In the genomic region with DNA sequence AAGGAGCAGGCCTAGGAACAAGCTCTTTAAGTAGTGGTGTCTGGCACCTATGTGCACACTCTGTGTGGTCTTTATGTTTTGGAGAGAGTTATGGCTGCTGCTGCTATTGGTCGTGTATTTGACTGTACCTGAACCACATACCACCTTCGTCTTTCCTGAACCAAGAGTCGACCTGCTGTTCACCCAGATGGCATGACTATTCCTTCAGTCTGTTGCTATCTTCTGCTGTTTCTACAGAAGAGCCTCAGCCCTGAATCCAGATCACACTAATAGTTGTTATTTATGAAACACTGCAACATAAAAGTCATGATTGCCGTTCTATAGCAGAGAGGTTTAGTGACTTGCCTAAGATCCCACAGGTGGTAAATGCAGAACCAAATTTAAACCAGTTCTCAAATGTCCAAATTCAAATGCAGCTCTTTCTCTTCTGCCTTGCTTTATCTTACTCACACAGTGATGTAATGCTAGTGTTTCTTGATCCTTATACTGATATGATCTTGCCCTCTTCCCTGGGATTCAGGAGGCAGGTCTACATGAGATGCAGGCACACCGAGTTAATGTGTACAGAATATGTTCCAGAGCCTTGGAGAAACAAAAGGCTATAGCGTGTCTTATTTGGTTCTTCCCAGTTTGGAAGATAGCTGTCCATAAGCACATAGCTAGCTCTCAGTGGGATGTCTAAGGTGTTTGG, we compare ENCODE assay signal across 22 cellular contexts.
DNase-seq lines count a peak whose midpoint lies in the region; ATAC-seq and TF ChIP-seq lines count a peak whose summit lies in the region.
"Had no signal": no experiment of that assay in that cellular context is flagged by ENCODE, and none has a peak within 500 bp of the region (broad histone marks: within the 10 kb centered on the region; RNA-seq: fewer than 3 reads in every experiment).

No MANE protein-coding gene starts in this region.

- H3K9me3 Mint-ChIP-seq in natural killer cell treated with Interleukin-12 subunit alpha and Interleukin-12 subunit beta and Interleukin-15 and Interleukin-18, amount 100 ng/mL, for 72 hours: peaks cover 3% of the 10 kb centered on the region
- H3K9me3 Mint-ChIP-seq in natural killer cell: no peaks in the 10 kb centered on the region
- no peaks in the 10 kb centered on the region for H3K9me3 Mint-ChIP-seq in activated T-helper 1 cell treated with anti-CD3 and anti-CD28 coated beads, Interleukin-12 subunit alpha, Interleukin-12 subunit beta, Interleukin-2, Interleukin-4 antibody, amounts not matched to agents 30 ng/mL and 10 ng/mL and 1 ng/mL, durations not matched to agents 14 hours and 24 hours and 36 hours
- H3K9me3 Mint-ChIP-seq: CD4-positive, alpha-beta T cell; dendritic cell treated with granulocyte-macrophage colony-stimulating factor and Interleukin-4, amounts not matched to agents 40 ng/mL and 50 ng/mL, for 4 days; memory B cell had no signal

- peak overlapping the region; percentile 42 for H3K27ac ChIP-seq in vagina
- H3K27ac ChIP-seq: brain microvascular endothelial cell, SK-N-MC had no signal

- peak overlapping the region; percentile 90 for H3K4me3 Mint-ChIP-seq in natural killer cell treated with Interleukin-12 subunit alpha and Interleukin-12 subunit beta and Interleukin-15 and Interleukin-18, amount 100 ng/mL, for 72 hours
- no peak overlapping the region for H3K4me3 Mint-ChIP-seq in natural killer cell
- H3K4me3 Mint-ChIP-seq in activated T-helper 1 cell treated with anti-CD3 and anti-CD28 coated beads, Interleukin-12 subunit alpha, Interleukin-12 subunit beta, Interleukin-2, Interleukin-4 antibody, amounts not matched to agents 30 ng/mL and 10 ng/mL and 1 ng/mL, durations not matched to agents 14 hours and 24 hours and 36 hours: no peak overlapping the region
- H3K4me3 Mint-ChIP-seq: activated CD4-positive, alpha-beta T cell treated with anti-CD3 and anti-CD28 coated beads for 36 hours; CD4-positive, alpha-beta T cell; dendritic cell treated with granulocyte-macrophage colony-stimulating factor and Interleukin-4, amounts not matched to agents 40 ng/mL and 50 ng/mL, for 4 days; memory B cell had no signal

- intact Hi-C loops in natural killer cell (cut with micrococcal nuclease): loop anchor here (5.0 to 10.0 kb wide), 2 partner anchors 87 to 184 kb away; no protein-coding TSS in a partner anchor
- intact Hi-C loops in activated T-helper 1 cell treated with anti-CD3 and anti-CD28 coated beads, Interleukin-12 subunit alpha, Interleukin-12 subunit beta, Interleukin-2, Interleukin-4 antibody, amounts not matched to agents 30 ng/mL and 10 ng/mL and 1 ng/mL, durations not matched to agents 14 hours and 24 hours and 36 hours (cut with micrococcal nuclease): loop anchor here (1.0 kb wide), 1 partner anchor 18 kb away; no protein-coding TSS in a partner anchor
- intact Hi-C loops in mucosa of descending colon (cut with DNase I, micrococcal nuclease): no loop called here
- intact Hi-C loops in vagina (cut with DNase I): no loop called here

- no peak overlapping the region for H3K4me3 ChIP-seq in mucosa of descending colon
- H3K4me3 ChIP-seq in vagina: no peak overlapping the region
- H3K4me3 ChIP-seq: SK-N-MC had no signal

- ATAC-seq in natural killer cell treated with Interleukin-12 subunit alpha and Interleukin-12 subunit beta and Interleukin-15 and Interleukin-18, amount 100 ng/mL, for 72 hours: no peak
- ATAC-seq in natural killer cell: no peak
- peak; percentile 25 for ATAC-seq in mucosa of descending colon
- no peak for ATAC-seq in GM18511 (IDR thresholded peaks at IDR 0.05; ENCODE audit: unreplicated experiment)
- ATAC-seq: activated CD4-positive, alpha-beta T cell treated with anti-CD3 and anti-CD28 coated beads for 36 hours; PC-3 had no signal

- peaks cover 5% of the 10 kb centered on the region for H3K36me3 Mint-ChIP-seq in natural killer cell treated with Interleukin-12 subunit alpha and Interleukin-12 subunit beta and Interleukin-15 and Interleukin-18, amount 100 ng/mL, for 72 hours
- no peaks in the 10 kb centered on the region for H3K36me3 Mint-ChIP-seq in natural killer cell
- H3K36me3 Mint-ChIP-seq in activated T-helper 1 cell treated with anti-CD3 and anti-CD28 coated beads, Interleukin-12 subunit alpha, Interleukin-12 subunit beta, Interleukin-2, Interleukin-4 antibody, amounts not matched to agents 30 ng/mL and 10 ng/mL and 1 ng/mL, durations not matched to agents 14 hours and 24 hours and 36 hours (ENCODE audit: low read depth): peaks cover 6% of the 10 kb centered on the region

- no peaks in the 10 kb centered on the region for H3K9me3 ChIP-seq in mucosa of descending colon
- H3K9me3 ChIP-seq in vagina: no peaks in the 10 kb centered on the region

- H3K27ac Mint-ChIP-seq in natural killer cell treated with Interleukin-12 subunit alpha and Interleukin-12 subunit beta and Interleukin-15 and Interleukin-18, amount 100 ng/mL, for 72 hours: peak overlapping the region; percentile 81 to 93
- peak overlapping the region in 1 of 2 donors; percentile 47 for H3K27ac Mint-ChIP-seq in natural killer cell
- H3K27ac Mint-ChIP-seq in activated T-helper 1 cell treated with anti-CD3 and anti-CD28 coated beads, Interleukin-12 subunit alpha, Interleukin-12 subunit beta, Interleukin-2, Interleukin-4 antibody, amounts not matched to agents 30 ng/mL and 10 ng/mL and 1 ng/mL, durations not matched to agents 14 hours and 24 hours and 36 hours: peak overlapping the region; percentile 27
- H3K27ac Mint-ChIP-seq: activated CD4-positive, alpha-beta T cell treated with anti-CD3 and anti-CD28 coated beads for 36 hours; CD4-positive, alpha-beta T cell; dendritic cell treated with granulocyte-macrophage colony-stimulating factor and Interleukin-4, amounts not matched to agents 40 ng/mL and 50 ng/mL, for 4 days; memory B cell had no signal

- no peak for TF ChIP-seq POLR2A in vagina (IDR thresholded peaks at IDR 0.05)

- H3K36me3 ChIP-seq in mucosa of descending colon (ENCODE audit: low read depth): no peaks in the 10 kb centered on the region
- H3K36me3 ChIP-seq in vagina: no peaks in the 10 kb centered on the region
- H3K36me3 ChIP-seq: brain microvascular endothelial cell had no signal

- H3K4me1 Mint-ChIP-seq in natural killer cell treated with Interleukin-12 subunit alpha and Interleukin-12 subunit beta and Interleukin-15 and Interleukin-18, amount 100 ng/mL, for 72 hours (ENCODE audit: low read depth in 2 of 2): peaks cover 69 to 78% of the 10 kb centered on the region in 2 donors
- peaks cover 55 to 61% of the 10 kb centered on the region in 2 donors for H3K4me1 Mint-ChIP-seq in natural killer cell
- peaks cover 51% of the 10 kb centered on the region for H3K4me1 Mint-ChIP-seq in activated T-helper 1 cell treated with anti-CD3 and anti-CD28 coated beads, Interleukin-12 subunit alpha, Interleukin-12 subunit beta, Interleukin-2, Interleukin-4 antibody, amounts not matched to agents 30 ng/mL and 10 ng/mL and 1 ng/mL, durations not matched to agents 14 hours and 24 hours and 36 hours (ENCODE audit: low read depth)
- H3K4me1 Mint-ChIP-seq: memory B cell had no signal

- TF ChIP-seq CTCF in natural killer cell (IDR thresholded peaks at IDR 0.05) (no peak), mucosa of descending colon (IDR thresholded peaks at IDR 0.05) (no peak), vagina (IDR thresholded peaks at IDR 0.05) (no peak)

- H3K27me3 ChIP-seq in vagina: no peaks in the 10 kb centered on the region
- H3K27me3 ChIP-seq: brain microvascular endothelial cell had no signal

- no peaks in the 10 kb centered on the region for H3K27me3 Mint-ChIP-seq in natural killer cell treated with Interleukin-12 subunit alpha and Interleukin-12 subunit beta and Interleukin-15 and Interleukin-18, amount 100 ng/mL, for 72 hours
- no peaks in the 10 kb centered on the region for H3K27me3 Mint-ChIP-seq in natural killer cell (ENCODE audit: low read depth in 2 of 2)
- H3K27me3 Mint-ChIP-seq in activated T-helper 1 cell treated with anti-CD3 and anti-CD28 coated beads, Interleukin-12 subunit alpha, Interleukin-12 subunit beta, Interleukin-2, Interleukin-4 antibody, amounts not matched to agents 30 ng/mL and 10 ng/mL and 1 ng/mL, durations not matched to agents 14 hours and 24 hours and 36 hours (ENCODE audit: insufficient read depth): no peaks in the 10 kb centered on the region
- H3K27me3 Mint-ChIP-seq: activated CD4-positive, alpha-beta T cell treated with anti-CD3 and anti-CD28 coated beads for 36 hours; CD4-positive, alpha-beta T cell; dendritic cell treated with granulocyte-macrophage colony-stimulating factor and Interleukin-4, amounts not matched to agents 40 ng/mL and 50 ng/mL, for 4 days; memory B cell had no signal

- H3K4me1 ChIP-seq in mucosa of descending colon (ENCODE audit: low read depth) (peaks cover 47% of the 10 kb centered on the region), vagina (peaks cover 63% of the 10 kb centered on the region)

- DNase-seq in natural killer cell treated with Interleukin-12 subunit alpha and Interleukin-12 subunit beta and Interleukin-15 and Interleukin-18, amount 100 ng/mL, for 72 hours (ENCODE audit: low spot score): no peak
- no peak for DNase-seq in natural killer cell
- DNase-seq in activated T-helper 1 cell treated with anti-CD3 and anti-CD28 coated beads, Interleukin-12 subunit alpha, Interleukin-12 subunit beta, Interleukin-2, Interleukin-4 antibody, amounts not matched to agents 30 ng/mL and 10 ng/mL and 1 ng/mL, durations not matched to agents 14 hours and 24 hours and 36 hours (ENCODE audit: low spot score): no peak
- no peak for DNase-seq in mucosa of descending colon
- DNase-seq in vagina (ENCODE audit: extremely low spot score in 2 of 2): no peak
- DNase-seq in NCI-H1417 (lab: John Stamatoyannopoulos, UW): no peak
- DNase-seq in stimulated activated naive CD4-positive, alpha-beta T cell (lab: John Stamatoyannopoulos, UW): no peak
- DNase-seq: activated CD4-positive, alpha-beta T cell treated with anti-CD3 and anti-CD28 coated beads for 36 hours; brain microvascular endothelial cell; CD4-positive, alpha-beta T cell; foreskin fibroblast; Kasumi-1; kidney; NCI-H1417 treated with DMSO at 0.1 percent for 48 hours; NCI-H774; PC-3; retina; stimulated activated CD4-positive, alpha-beta T cell treated with anti-CD3 and anti-CD28 coated beads, Interleukin-12 subunit alpha, Interleukin-12 subunit beta, amount 100 ng/mL, for 4 hours had no signal

Comparison
In these comparisons a context has a peak if more than half of its experiments do, and no peak if none do; other contexts are left out.
1. intact Hi-C loops: an anchor here in natural killer cell (5.0 to 10.0 kb wide) and activated T-helper 1 cell treated with anti-CD3 and anti-CD28 coated beads, Interleukin-12 subunit alpha, Interleukin-12 subunit beta, Interleukin-2, Interleukin-4 antibody, amounts not matched to agents 30 ng/mL and 10 ng/mL and 1 ng/mL, durations not matched to agents 14 hours and 24 hours and 36 hours (1.0 kb wide); none called in mucosa of descending colon and vagina.